ENCODE assay signal across 18 cellular contexts in the genomic region with DNA sequence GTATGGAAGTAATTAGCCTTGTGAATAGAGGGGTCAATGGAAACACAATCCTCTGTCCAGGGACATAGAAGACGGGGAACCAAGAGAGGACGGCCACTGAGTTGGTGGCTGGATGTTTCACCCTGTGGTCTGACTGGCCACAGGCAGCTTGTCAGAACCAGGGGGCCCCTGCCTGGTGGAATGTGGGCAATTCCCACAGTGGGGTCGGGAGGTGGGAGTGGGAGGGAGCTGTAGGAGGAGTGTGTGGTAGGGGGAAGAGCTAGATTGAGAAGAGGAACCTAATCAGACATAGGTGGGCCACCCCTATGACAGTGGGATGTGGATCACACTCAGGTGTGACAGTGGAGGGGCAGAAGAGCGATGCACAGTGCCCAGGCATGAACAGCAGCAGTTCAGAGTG. TPM values are rescaled to one million over a fixed set of nuclear protein-coding genes. Genes with fewer than 3 reads are reported as not detected.
A peak's percentile ranks its signal among the peaks of the same experiment; 100 is the strongest.
DNase-seq lines count a peak whose midpoint lies in the region; ATAC-seq and TF ChIP-seq lines count a peak whose summit lies in the region.
"Had no signal": no experiment of that assay in that cellular context is flagged by ENCODE, and none has a peak within 500 bp of the region (broad histone marks: within the 10 kb centered on the region; RNA-seq: fewer than 3 reads in every experiment).

No MANE protein-coding gene starts in this region.

- peaks cover 23% of the 10 kb centered on the region for H3K36me3 Mint-ChIP-seq in mesothelial cell of epicardium

- H3K4me1 Mint-ChIP-seq in mesothelial cell of epicardium, result peaks cover 24% of the 10 kb centered on the region

- ATAC-seq in GM19452 (IDR thresholded peaks at IDR 0.05; ENCODE audit: unreplicated experiment), result no peak
- ATAC-seq: stimulated activated memory B cell treated with anti-CD40 and anti-IgM and Interleukin-4, amounts not matched to agents 10 μg/mL and 1 μg/mL and 100 μg/mL, for 72 hours had no signal

- H3K9me3 ChIP-seq in HEK293 (ENCODE audit: control insufficient read depth, insufficient read depth, low read depth, low read length), result no peaks in the 10 kb centered on the region
- H3K9me3 ChIP-seq: body of pancreas had no signal

- H3K27ac ChIP-seq in HEK293 (ENCODE audit: extremely low read depth, low read depth, low read length) (no peak overlapping the region), temporal lobe (ENCODE audit: low read depth, low read length) (peak overlapping the region; percentile 96)
- H3K27ac ChIP-seq: body of pancreas, coronary artery had no signal

- H3K27ac Mint-ChIP-seq in mesothelial cell of epicardium, result peak overlapping the region; percentile 5
- H3K27ac Mint-ChIP-seq: stimulated activated memory B cell treated with anti-CD40 and anti-IgM and Interleukin-4, amounts not matched to agents 10 μg/mL and 1 μg/mL and 100 μg/mL, for 72 hours had no signal

- no peaks in the 10 kb centered on the region for H3K9me3 Mint-ChIP-seq in mesothelial cell of epicardium
- H3K9me3 Mint-ChIP-seq: stimulated activated memory B cell treated with anti-CD40 and anti-IgM and Interleukin-4, amounts not matched to agents 10 μg/mL and 1 μg/mL and 100 μg/mL, for 72 hours had no signal

- no peak overlapping the region for H3K4me3 Mint-ChIP-seq in mesothelial cell of epicardium
- H3K4me3 Mint-ChIP-seq: stimulated activated memory B cell treated with anti-CD40 and anti-IgM and Interleukin-4, amounts not matched to agents 10 μg/mL and 1 μg/mL and 100 μg/mL, for 72 hours had no signal

- H3K4me1 ChIP-seq in HEK293 (ENCODE audit: control insufficient read depth, insufficient read depth, low read length), result peaks cover 5% of the 10 kb centered on the region; the same call in 1 of the 2 replicates

- no peaks in the 10 kb centered on the region for H3K27me3 Mint-ChIP-seq in mesothelial cell of epicardium (ENCODE audit: low read depth)
- H3K27me3 Mint-ChIP-seq: stimulated activated memory B cell treated with anti-CD40 and anti-IgM and Interleukin-4, amounts not matched to agents 10 μg/mL and 1 μg/mL and 100 μg/mL, for 72 hours had no signal

- H3K4me3 ChIP-seq in HEK293 (ENCODE audit: low read depth, low read length), result no peak overlapping the region
- H3K4me3 ChIP-seq: body of pancreas, coronary artery, skin epidermis had no signal

- CTCF ChIA-PET in HEK293 (lab: Yijun Ruan, JAX), result interaction anchor here (1.0 to 1.8 kb wide), 3 partner anchors 9 to 145 kb away, joined by 3 to 7 read pairs (median 5); no protein-coding TSS in a partner anchor

- H3K36me3 ChIP-seq in HEK293 (ENCODE audit: control insufficient read depth in 2 of 2, insufficient read depth in 1 of 2, low read length in 2 of 2), result peaks cover 0 to 13% of the 10 kb centered on the region in 2 experiments; a peak in 1 of 3 replicates

- POLR2A ChIA-PET in HEK293 (lab: Yijun Ruan, JAX), result no interaction called here

- DNase-seq in astrocyte of the hippocampus (ENCODE audit: low read depth, low spot score) (peak; percentile 55), mesothelial cell of epicardium (ENCODE audit: low spot score in 2 of 2, unreplicated experiment in 2 of 2) (no peak), AG20443 (ENCODE audit: low spot score) (no peak), cerebellum (ENCODE audit: low spot score) (no peak)
- DNase-seq: activated naive CD4-positive, alpha-beta T cell treated with anti-CD3 and anti-CD28 coated beads, Interleukin-2, amount 50 U/mL, for 16 hours; activated T-cell treated with anti-CD3 and anti-CD28 coated beads, Interleukin-2, amount 50 U/mL, for 1 hour; COR-L47; NCI-H1105 treated with DMSO at 0.1 percent for 48 hours; NCI-H2081; NCI-H345; SHP77 had no signal

- TF ChIP-seq CTCF in HEK293 (tag by site-specific recombination; IDR thresholded peaks at IDR 0.05), result no peak
- no peak for TF ChIP-seq CTCF in mesothelial cell of epicardium (IDR thresholded peaks at IDR 0.05; ENCODE audit: unreplicated experiment)

TF ChIP-seq in HEK293, 187 proteins besides CTCF, POLR2A, EP300 and RAD21:
- TF ChIP-seq ZFHX2 (tag by site-specific recombination; conservative IDR thresholded peaks at IDR 0.05) (peak; percentile 67), EGR2 (tag by site-specific recombination; IDR thresholded peaks at IDR 0.05; ENCODE audit: low read depth) (peak; percentile 66; the same call in 1 of the 2 replicates), ZNF341 (tag by site-specific recombination; IDR thresholded peaks at IDR 0.05; ENCODE audit: low read depth) (peak; percentile 46)
- TF ChIP-seq, protein P1, sequence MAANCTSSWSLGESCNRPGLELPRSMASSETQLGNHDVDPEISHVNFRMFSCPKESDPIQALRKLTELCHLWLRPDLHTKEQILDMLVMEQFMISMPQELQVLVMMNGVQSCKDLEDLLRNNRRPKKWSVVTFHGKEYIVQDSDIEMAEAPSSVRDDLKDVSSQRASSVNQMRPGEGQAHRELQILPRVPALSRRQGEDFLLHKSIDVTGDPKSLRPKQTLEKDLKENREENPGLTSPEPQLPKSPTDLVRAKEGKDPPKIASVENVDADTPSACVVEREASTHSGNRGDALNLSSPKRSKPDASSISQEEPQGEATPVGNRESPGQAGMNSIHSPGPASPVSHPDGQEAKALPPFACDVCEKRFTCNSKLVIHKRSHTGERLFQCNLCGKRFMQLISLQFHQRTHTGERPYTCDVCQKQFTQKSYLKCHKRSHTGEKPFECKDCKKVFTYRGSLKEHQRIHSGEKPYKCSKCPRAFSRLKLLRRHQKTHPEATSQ (tag by site-specific recombination; IDR thresholded peaks at IDR 0.05), result no peak

RNA-seq across cellular contexts. Expression of a gene that starts 31.3 kb away (rescaled TPM):
- total RNA-seq in mesothelial cell of epicardium (13.6 to 14.7 TPM (median 13.9 TPM) in 3 replicates), temporal lobe (6.1 TPM), cerebellum (5.7 TPM)
